ENCODE assay signal across 19 cellular contexts in genomic region chr22:39678862-39679490, GRCh38.
"Had no signal": no experiment of that assay in that cellular context is flagged by ENCODE, and none has a peak within 500 bp of the region (broad histone marks: within the 10 kb centered on the region; RNA-seq: fewer than 3 reads in every experiment).

No MANE protein-coding gene starts in this region.

- H3K4me2 ChIP-seq: SK-N-SH had no signal

- H3K9me3 ChIP-seq: SK-N-SH had no signal

- H3K27ac ChIP-seq: HL-60 had no signal

- H3K9ac ChIP-seq: SK-N-SH had no signal

- DNase-seq: Karpas-422, KBM-7, MM.1S, NCI-H1092 treated with DMSO at 0.1 percent for 48 hours, NCI-H1436, NCI-H187, NCI-H2029, NCI-H2081 treated with DMSO at 0.1 percent for 48 hours, NCI-H2171, NCI-H226, NCI-H446, NCI-H510A, NCI-H524 treated with DMSO at 0.1 percent for 48 hours, NCI-H69, NCI-H774, RPMI8226, SHP77, SK-N-SH had no signal
